In the genomic region with DNA sequence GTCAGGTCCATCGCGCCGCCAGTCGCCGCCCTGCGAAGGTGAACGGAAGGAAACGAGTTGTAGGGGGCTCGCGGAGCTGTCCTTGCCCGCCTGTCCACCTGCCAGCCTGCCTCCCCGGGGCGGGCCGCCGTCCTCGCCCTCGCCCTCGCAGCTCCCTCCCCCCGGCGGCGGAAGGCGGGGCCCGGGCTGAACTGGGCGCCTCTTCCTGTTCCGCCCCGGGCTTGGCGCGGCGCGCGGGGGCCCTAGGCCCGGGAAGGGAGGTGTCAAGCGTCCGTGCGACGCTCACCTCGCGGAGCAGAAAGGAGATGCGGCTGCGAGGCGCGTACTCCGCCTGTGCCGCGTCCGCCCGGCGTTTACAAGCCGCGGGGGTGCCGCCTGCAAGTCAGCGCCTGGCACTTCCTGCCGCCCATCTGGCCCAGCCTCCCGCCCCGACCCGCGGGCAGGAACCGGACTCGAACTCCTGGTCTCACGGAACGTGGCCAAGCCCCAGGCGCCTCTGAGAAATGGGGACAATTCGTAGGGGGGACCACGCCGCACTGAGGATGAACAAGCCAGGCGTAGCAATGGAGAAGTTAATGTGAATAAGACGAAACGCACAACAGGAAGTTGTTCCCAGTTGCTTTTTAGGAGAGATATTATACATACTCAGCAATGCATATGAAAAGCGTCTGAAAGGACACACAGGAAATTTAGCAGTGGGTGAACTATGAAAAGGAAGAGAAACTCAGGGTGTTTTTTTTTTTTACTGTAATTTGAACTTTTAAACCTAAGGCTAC, we compare ENCODE assay signal across 8 cellular contexts. TPM values are rescaled to one million over a fixed set of nuclear protein-coding genes. Genes with fewer than 3 reads are reported as not detected.
A peak's percentile ranks its signal among the peaks of the same experiment; 100 is the strongest.
DNase-seq lines count a peak whose midpoint lies in the region; ATAC-seq, FAIRE-seq and TF ChIP-seq lines count a peak whose summit lies in the region.

TSS of gene CNPPD1 (minus strand) at position 108 of the 776 bp plus-strand sequence. CDS start at position 11, 97 bp downstream.

- H3K9me3 ChIP-seq in HUES64 (ENCODE audit: insufficient read depth, low read depth, low read length) (no peaks in the 10 kb centered on the region), OCI-LY7 (ENCODE audit: low read length) (no peaks in the 10 kb centered on the region), mucosa of descending colon (no peaks in the 10 kb centered on the region)

- ATAC-seq in GM21423 (IDR thresholded peaks at IDR 0.05; ENCODE audit: unreplicated experiment) (peak; percentile 58), mucosa of descending colon (peak; percentile 89)

- H4K20me1 ChIP-seq in OCI-LY7 (ENCODE audit: insufficient read depth, low read length) = 0 out of 2 replicates have a peak, but pooled peaks cover 10% of the 10 kb centered on the region

- H3K9me2 ChIP-seq in OCI-LY7 (ENCODE audit: insufficient read depth, low read length) = no peaks in the 10 kb centered on the region

- peak within 1 kb of the TSS; percentile 92 for H3K4me2 ChIP-seq in OCI-LY7 (ENCODE audit: low read length)

- H3K4me3 ChIP-seq in HUES64 (ENCODE audit: low read length) (peak within 1 kb of the TSS; percentile 66), OCI-LY7 (ENCODE audit: low read depth, low read length, poor library complexity, severe bottlenecking) (peak within 1 kb of the TSS; percentile 88), epithelial cell of esophagus (ENCODE audit: low read length) (peak within 1 kb of the TSS; percentile 91), mucosa of descending colon (peak within 1 kb of the TSS; percentile 91)

- peaks cover 26% of the 10 kb centered on the region; the same call in 1 of the 2 replicates for H3K79me2 ChIP-seq in OCI-LY7 (ENCODE audit: insufficient read depth, low read depth, low read length)

- DNase-seq in D721Med (ENCODE audit: insufficient read length, low spot score) (peak; percentile 77), OCI-LY7 (ENCODE audit: low spot score) (peak; percentile 92), activated T-cell treated with anti-CD3 and anti-CD28 coated beads for 1 hour (ENCODE audit: low read depth) (peak; percentile 82), epithelial cell of esophagus (ENCODE audit: low read depth) (peak; percentile 87), mucosa of descending colon (peak; percentile 93 to 96 (median 95))
- peak; percentile 81 for DNase-seq in stimulated activated CD8-positive, alpha-beta memory T cell treated with anti-CD3 and anti-CD28 coated beads, Interleukin-4, amount 100 ng/mL, for 24 hours (ENCODE audit: low read depth)

- H3K27ac ChIP-seq in HUES64 (ENCODE audit: low read depth, low read length) = peak within 1 kb of the TSS; percentile 69
- peak within 1 kb of the TSS; percentile 92 for H3K27ac ChIP-seq in OCI-LY7 (ENCODE audit: low read depth, low read length, poor library complexity, severe bottlenecking)

- POLR2A ChIA-PET in OCI-LY7 (lab: Charles Lee) = interaction anchor here (0.7 to 3.3 kb wide), 13 partner anchors 23 to 365 kb away, joined by 3 to 23 read pairs (median 5); partner anchors contain the start of genes ANKZF1, ATG9A, GLB1L and STK16

- WGBS in HUES64 = under 1% methylated on average over 69 of the region's 69 CpGs

- H3K36me3 ChIP-seq in HUES64 (ENCODE audit: insufficient read depth, low read length) = peaks cover 33% of the 10 kb centered on the region
- H3K36me3 ChIP-seq in OCI-LY7 (ENCODE audit: insufficient read depth, low read length) = peaks cover 61% of the 10 kb centered on the region
- H3K36me3 ChIP-seq in mucosa of descending colon (ENCODE audit: low read depth) = peaks cover 4% of the 10 kb centered on the region

- intact Hi-C loops in OCI-LY7 (cut with micrococcal nuclease; ENCODE audit: unreplicated experiment) = loop anchor here (1.0 to 5.0 kb wide), 7 partner anchors 17 to 365 kb away; partner anchors contain the start of genes CHPF, DNAJB2, DNPEP and NHEJ1
- intact Hi-C loops in mucosa of descending colon (cut with DNase I, micrococcal nuclease) = no loop called here

- CTCF ChIA-PET in OCI-LY7 (lab: Charles Lee; ENCODE audit: unreplicated experiment) = interaction anchor here (1.1 to 1.5 kb wide), 3 partner anchors 14 to 118 kb away, joined by 3 to 4 read pairs (median 4); no protein-coding TSS in a partner anchor

- BruUV-seq in OCI-LY7 (replicated peaks; lab: Mats Ljungman, UMichigan) = TSS peak; percentile 77

- H2AFZ ChIP-seq in OCI-LY7 (ENCODE audit: low read length) = peak within 1 kb of the TSS; percentile 56

- H3K4me1 ChIP-seq in HUES64 (ENCODE audit: insufficient read depth, low read length) = peaks cover 10% of the 10 kb centered on the region; the same call in 1 of the 2 replicates
- H3K4me1 ChIP-seq in OCI-LY7 (ENCODE audit: insufficient read depth, low read length, poor library complexity, severe bottlenecking) = peaks cover 18% of the 10 kb centered on the region
- H3K4me1 ChIP-seq in mucosa of descending colon (ENCODE audit: low read depth) = peaks cover 28% of the 10 kb centered on the region

- FAIRE-seq in D721Med (lab: Jason Lieb, UNC) = no peak

- peak within 1 kb of the TSS; percentile 40 for H3K9ac ChIP-seq in HUES64 (ENCODE audit: low read depth, low read length)

- H3K27me3 ChIP-seq in HUES64 (ENCODE audit: insufficient read depth, low read length) = no peaks in the 10 kb centered on the region

- TF ChIP-seq CTCF in D721Med (IDR thresholded peaks at IDR 0.05; ENCODE audit: insufficient read depth, missing control alignments) (no peak), OCI-LY7 (conservative IDR thresholded peaks at IDR 0.05; ENCODE audit: low read length) (no peak), epithelial cell of esophagus (IDR thresholded peaks at IDR 0.05; ENCODE audit: insufficient read depth, low read depth, low read length, missing control alignments) (no peak), mucosa of descending colon (IDR thresholded peaks at IDR 0.05) (no peak)

RNA-seq across cellular contexts. Expression of gene CNPPD1, which starts in this region (rescaled TPM):
- polyA plus RNA-seq in HUES64 (2013, experiment 1 of 2) = 26.3 TPM
- 22.8 TPM for polyA plus RNA-seq in HUES64 (2013, experiment 2 of 2)
- total RNA-seq in OCI-LY7 (2014; rRNA removed; shearing (Covaris generic)) = 39.2 and 40.1 TPM in 2 replicates
- total RNA-seq in OCI-LY7 (2022) (67.5 and 68.2 TPM in 2 replicates), mucosa of descending colon (100 to 1,000 TPM in 2 of 3 donors, 10 to 100 TPM in 1; 90.4 to 138 (median 110) TPM)

Comparison
In these comparisons a context has a peak if more than half of its experiments do, and no peak if none do; other contexts are left out.
1. Peak in every context shown above with its lines: DNase-seq, ATAC-seq, H3K4me3 ChIP-seq and H3K27ac ChIP-seq.